Comparison of ENCODE assay signal across 14 cellular contexts in the genomic region with DNA sequence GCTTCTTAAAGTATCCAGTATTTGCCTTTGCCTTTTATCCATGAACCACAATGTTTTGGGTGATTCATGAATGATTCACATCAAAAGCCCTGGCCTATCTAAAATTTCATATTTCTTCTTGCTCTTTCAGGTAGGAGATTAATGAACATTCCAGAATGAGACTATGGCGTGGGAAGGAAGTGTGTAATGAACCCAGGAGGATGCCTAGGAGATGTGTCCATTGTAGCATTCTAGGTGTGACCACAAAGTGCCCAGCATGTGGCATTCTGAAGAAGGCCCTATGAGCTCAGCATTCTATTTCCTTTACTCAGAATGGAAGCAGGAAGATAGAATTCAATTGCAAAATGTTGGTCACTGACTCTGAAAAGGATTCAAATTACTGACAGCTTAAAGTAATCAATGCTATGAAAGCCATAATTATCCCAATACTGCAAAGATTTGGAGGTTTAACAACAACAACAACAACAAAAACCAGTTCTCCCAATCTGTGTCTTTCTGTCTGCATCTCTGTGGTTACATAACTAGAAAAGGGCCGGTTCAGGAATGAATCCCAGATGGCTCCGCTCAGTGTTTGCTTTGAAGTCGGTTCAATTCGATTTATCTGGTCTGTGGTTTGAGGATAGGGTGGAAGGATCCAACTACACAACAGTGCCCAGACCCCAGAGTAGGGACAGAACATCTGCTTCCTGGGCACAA.
DNase-seq lines count a peak whose midpoint lies in the region; ATAC-seq, FAIRE-seq and TF ChIP-seq lines count a peak whose summit lies in the region.
"Had no signal": no experiment of that assay in that cellular context is flagged by ENCODE, and none has a peak within 500 bp of the region (broad histone marks: within the 10 kb centered on the region; RNA-seq: fewer than 3 reads in every experiment).

No MANE protein-coding gene starts in this region.

- peak; percentile 86 for ATAC-seq in esophagus mucosa
- ATAC-seq in HG02588 (IDR thresholded peaks at IDR 0.05; ENCODE audit: unreplicated experiment) = no peak
- ATAC-seq: naive thymus-derived CD4-positive, alpha-beta T cell had no signal

- peaks cover 8% of the 10 kb centered on the region for H3K9me3 Mint-ChIP-seq in type B pancreatic cell
- H3K9me3 Mint-ChIP-seq: stimulated activated naive CD8-positive, alpha-beta T cell treated with anti-CD3 and anti-CD28 coated beads, Interleukin-15, Interleukin-2, amounts not matched to agents 100 ng/mL and 50 ng/mL, for 24 hours had no signal

- peaks cover 7% of the 10 kb centered on the region for H3K4me1 Mint-ChIP-seq in type B pancreatic cell (ENCODE audit: unreplicated experiment)
- H3K4me1 Mint-ChIP-seq: B cell; naive thymus-derived CD4-positive, alpha-beta T cell had no signal

- no peaks in the 10 kb centered on the region for H3K36me3 Mint-ChIP-seq in type B pancreatic cell

- DNase-seq in SHP77 (lab: John Stamatoyannopoulos, UW) (peak; percentile 31 to 44), SHP77 treated with DMSO at 0.1 percent for 48 hours (lab: John Stamatoyannopoulos, UW) (no peak), RCC 7860 (ENCODE audit: low spot score) (peak; percentile 96), type B pancreatic cell (ENCODE audit: extremely low spot score, unreplicated experiment) (no peak), NCI-H2196 (lab: John Stamatoyannopoulos, UW; ENCODE audit: unreplicated experiment) (no peak)
- DNase-seq in activated CD8-positive, alpha-beta memory T cell treated with anti-CD3 and anti-CD28 coated beads, Interleukin-2, amount 50 U/mL, for 4 hours = no peak
- DNase-seq: dermis blood vessel endothelial cell; KG1; naive thymus-derived CD4-positive, alpha-beta T cell; NCI-H524 treated with DMSO at 0.1 percent for 48 hours had no signal

- peak; percentile 97 for FAIRE-seq in RCC 7860 (lab: Jason Lieb, UNC)

- peaks cover 52% of the 10 kb centered on the region for H3K27me3 Mint-ChIP-seq in type B pancreatic cell

- H3K27ac Mint-ChIP-seq in type B pancreatic cell = peak overlapping the region; percentile 23
- H3K27ac Mint-ChIP-seq: B cell; naive thymus-derived CD4-positive, alpha-beta T cell; stimulated activated naive CD8-positive, alpha-beta T cell treated with anti-CD3 and anti-CD28 coated beads, Interleukin-15, Interleukin-2, amounts not matched to agents 100 ng/mL and 50 ng/mL, for 24 hours had no signal

- no peak overlapping the region for H3K4me3 Mint-ChIP-seq in type B pancreatic cell
- H3K4me3 Mint-ChIP-seq: B cell; naive thymus-derived CD4-positive, alpha-beta T cell; stimulated activated naive CD8-positive, alpha-beta T cell treated with anti-CD3 and anti-CD28 coated beads, Interleukin-15, Interleukin-2, amounts not matched to agents 100 ng/mL and 50 ng/mL, for 24 hours had no signal

- no peak for TF ChIP-seq CTCF in type B pancreatic cell (conservative IDR thresholded peaks at IDR 0.05)

Comparison
In these comparisons a context has a peak if more than half of its experiments do, and no peak if none do; other contexts are left out.
1. DNase-seq: peak in SHP77 (2 of 2) and RCC 7860 (single experiment); none in SHP77 treated with DMSO at 0.1 percent for 48 hours (single experiment), type B pancreatic cell (single experiment), NCI-H2196 (single experiment) and activated CD8-positive, alpha-beta memory T cell treated with anti-CD3 and anti-CD28 coated beads, Interleukin-2, amount 50 U/mL, for 4 hours (single experiment).